ENCODE assay signal across 14 cellular contexts in genomic region chr17:78892062-78892456, GRCh38. TPM values are rescaled to one million over a fixed set of nuclear protein-coding genes. Genes with fewer than 3 reads are reported as not detected.
A peak's percentile ranks its signal among the peaks of the same experiment; 100 is the strongest.
DNase-seq lines count a peak whose midpoint lies in the region; ATAC-seq and TF ChIP-seq lines count a peak whose summit lies in the region.
"Had no signal": no experiment of that assay in that cellular context is flagged by ENCODE, and none has a peak within 500 bp of the region (broad histone marks: within the 10 kb centered on the region; RNA-seq: fewer than 3 reads in every experiment).

No MANE protein-coding gene starts in this region.

- ATAC-seq in WTC11 (no peak), memory B cell (ENCODE audit: low read depth) (no peak), left lobe of liver (no peak), HG03108 (IDR thresholded peaks at IDR 0.05; ENCODE audit: unreplicated experiment) (no peak)

- H3K9me3 Mint-ChIP-seq in IgD-negative memory B cell (no peaks in the 10 kb centered on the region), WTC11 (no peaks in the 10 kb centered on the region), memory B cell (no peaks in the 10 kb centered on the region)
- H3K9me3 Mint-ChIP-seq: CD8-positive, alpha-beta memory T cell; nephron had no signal

- H3K27ac Mint-ChIP-seq in IgD-negative memory B cell = peak overlapping the region; percentile 49 to 88 (median 50)
- peak overlapping the region; percentile 40 for H3K27ac Mint-ChIP-seq in WTC11
- peak overlapping the region; percentile 97 for H3K27ac Mint-ChIP-seq in memory B cell

- H3K27me3 Mint-ChIP-seq in IgD-negative memory B cell (peaks cover 7% of the 10 kb centered on the region), WTC11 (ENCODE audit: low read depth) (no peaks in the 10 kb centered on the region), memory B cell (no peaks in the 10 kb centered on the region)

- no peak for TF ChIP-seq CTCF in WTC11 (IDR thresholded peaks at IDR 0.05)

- CTCF ChIA-PET in WTC11 (lab: Charles Lee) = no interaction called here

- peak overlapping the region in 2 of 4 donors; percentile 57 to 80 for H3K4me3 Mint-ChIP-seq in IgD-negative memory B cell
- H3K4me3 Mint-ChIP-seq in WTC11 = no peak overlapping the region
- peak overlapping the region; percentile 63 for H3K4me3 Mint-ChIP-seq in memory B cell
- H3K4me3 Mint-ChIP-seq: nephron had no signal

- POLR2A ChIA-PET in WTC11 (lab: Charles Lee) = interaction anchor here (0.6 kb wide), 1 partner anchor 47 kb away, joined by 11 read pairs; no protein-coding TSS in a partner anchor

- H3K36me3 Mint-ChIP-seq in IgD-negative memory B cell (peaks cover 5% of the 10 kb centered on the region), WTC11 (no peaks in the 10 kb centered on the region), memory B cell (peaks cover 9% of the 10 kb centered on the region)
- H3K36me3 Mint-ChIP-seq: CD8-positive, alpha-beta memory T cell had no signal

- no peak for DNase-seq in WTC11 (ENCODE audit: low spot score)
- no peak for DNase-seq in memory B cell (ENCODE audit: low spot score in 2 of 2)
- no peak for DNase-seq in NCI-H2081 (lab: John Stamatoyannopoulos, UW)
- no peak for DNase-seq in left lobe of liver (ENCODE audit: low spot score)
- DNase-seq: activated CD8-positive, alpha-beta memory T cell treated with anti-CD3 and anti-CD28 coated beads, Interleukin-2, amount 50 U/mL, for 48 hours; activated naive CD4-positive, alpha-beta T cell treated with anti-CD3 and anti-CD28 coated beads, Interleukin-2, amount 50 U/mL, for 16 hours; CD8-positive, alpha-beta memory T cell; effector CD8-positive, alpha-beta T cell had no signal

- peaks cover 36 to 46% (median 39%) of the 10 kb centered on the region in 3 donors for H3K4me1 Mint-ChIP-seq in IgD-negative memory B cell
- no peaks in the 10 kb centered on the region for H3K4me1 Mint-ChIP-seq in WTC11
- peaks cover 42% of the 10 kb centered on the region for H3K4me1 Mint-ChIP-seq in memory B cell

- peak overlapping the region; percentile 94 for H3K27ac ChIP-seq in temporal lobe (ENCODE audit: low read depth, low read length)
- H3K27ac ChIP-seq: VCaP had no signal

TF ChIP-seq in WTC11, 78 proteins besides CTCF, POLR2A, EP300 and RAD21:
- no peak for TF ChIP-seq FOXK1 (CRISPR knock-in tag; IDR thresholded peaks at IDR 0.05)
- no peak for TF ChIP-seq CREB1 (CRISPR knock-in tag; IDR thresholded peaks at IDR 0.05)
- TF ChIP-seq, protein P1, sequence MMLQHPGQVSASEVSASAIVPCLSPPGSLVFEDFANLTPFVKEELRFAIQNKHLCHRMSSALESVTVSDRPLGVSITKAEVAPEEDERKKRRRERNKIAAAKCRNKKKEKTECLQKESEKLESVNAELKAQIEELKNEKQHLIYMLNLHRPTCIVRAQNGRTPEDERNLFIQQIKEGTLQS (CRISPR knock-in tag; conservative IDR thresholded peaks at IDR 0.05) = no peak
- no peak for TF ChIP-seq ESRRA (CRISPR knock-in tag; IDR thresholded peaks at IDR 0.05; ENCODE audit: borderline replicate concordance)
- TF ChIP-seq, protein P2, sequence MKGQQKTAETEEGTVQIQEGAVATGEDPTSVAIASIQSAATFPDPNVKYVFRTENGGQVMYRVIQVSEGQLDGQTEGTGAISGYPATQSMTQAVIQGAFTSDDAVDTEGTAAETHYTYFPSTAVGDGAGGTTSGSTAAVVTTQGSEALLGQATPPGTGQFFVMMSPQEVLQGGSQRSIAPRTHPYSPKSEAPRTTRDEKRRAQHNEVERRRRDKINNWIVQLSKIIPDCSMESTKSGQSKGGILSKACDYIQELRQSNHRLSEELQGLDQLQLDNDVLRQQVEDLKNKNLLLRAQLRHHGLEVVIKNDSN (CRISPR knock-in tag; IDR thresholded peaks at IDR 0.05) = no peak
- no peak for TF ChIP-seq RORB (CRISPR knock-in tag; IDR thresholded peaks at IDR 0.05)
- no peak for TF ChIP-seq GTF2I (CRISPR knock-in tag; conservative IDR thresholded peaks at IDR 0.05)
- TF ChIP-seq, protein P3, sequence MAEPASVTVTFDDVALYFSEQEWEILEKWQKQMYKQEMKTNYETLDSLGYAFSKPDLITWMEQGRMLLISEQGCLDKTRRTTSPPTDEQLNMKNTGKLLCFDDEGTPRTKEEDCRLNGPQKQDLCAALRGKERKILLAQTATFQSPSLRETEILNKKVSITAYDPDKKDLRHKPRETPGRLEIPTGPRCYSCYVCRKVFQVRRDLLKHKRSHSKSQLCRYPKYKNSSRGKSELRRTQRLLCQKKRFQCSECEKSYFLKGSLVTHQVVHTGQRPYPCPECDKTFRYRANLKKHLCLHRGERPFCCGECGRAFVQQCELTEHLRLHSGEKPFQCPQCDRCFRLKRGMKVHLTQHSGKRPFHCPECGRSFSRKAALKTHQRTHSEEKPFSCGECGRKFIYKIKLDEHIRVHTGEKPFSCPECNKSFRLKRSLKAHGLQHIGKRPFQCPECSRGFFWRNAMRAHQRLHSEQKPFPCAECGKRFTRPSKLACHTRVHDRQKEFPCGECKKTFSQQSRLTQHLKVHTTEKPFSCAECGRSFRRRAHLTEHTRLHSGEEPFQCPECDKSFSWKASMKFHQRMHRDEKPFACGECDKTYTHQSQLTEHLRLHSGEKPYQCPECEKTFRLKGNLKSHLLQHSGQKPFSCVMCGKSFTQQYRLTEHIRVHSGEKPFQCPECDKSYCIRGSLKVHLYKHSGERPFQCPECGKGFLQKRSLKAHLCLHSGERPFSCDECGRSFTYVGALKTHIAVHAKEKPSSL (CRISPR knock-in tag; conservative IDR thresholded peaks at IDR 0.05) = no peak
- TF ChIP-seq IRF2 (CRISPR knock-in tag; IDR thresholded peaks at IDR 0.05; ENCODE audit: borderline replicate concordance, low read depth) = no peak
- TF ChIP-seq, protein P4, sequence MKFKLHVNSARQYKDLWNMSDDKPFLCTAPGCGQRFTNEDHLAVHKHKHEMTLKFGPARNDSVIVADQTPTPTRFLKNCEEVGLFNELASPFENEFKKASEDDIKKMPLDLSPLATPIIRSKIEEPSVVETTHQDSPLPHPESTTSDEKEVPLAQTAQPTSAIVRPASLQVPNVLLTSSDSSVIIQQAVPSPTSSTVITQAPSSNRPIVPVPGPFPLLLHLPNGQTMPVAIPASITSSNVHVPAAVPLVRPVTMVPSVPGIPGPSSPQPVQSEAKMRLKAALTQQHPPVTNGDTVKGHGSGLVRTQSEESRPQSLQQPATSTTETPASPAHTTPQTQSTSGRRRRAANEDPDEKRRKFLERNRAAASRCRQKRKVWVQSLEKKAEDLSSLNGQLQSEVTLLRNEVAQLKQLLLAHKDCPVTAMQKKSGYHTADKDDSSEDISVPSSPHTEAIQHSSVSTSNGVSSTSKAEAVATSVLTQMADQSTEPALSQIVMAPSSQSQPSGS (CRISPR knock-in tag; IDR thresholded peaks at IDR 0.05; ENCODE audit: borderline replicate concordance, low read depth) = no peak
- no peak for TF ChIP-seq NFATC4 (CRISPR knock-in tag; IDR thresholded peaks at IDR 0.05)
- no peak for TF ChIP-seq E2F4 (CRISPR knock-in tag; IDR thresholded peaks at IDR 0.05; ENCODE audit: borderline replicate concordance, low read depth)
- TF ChIP-seq NFE2L1 (CRISPR knock-in tag; IDR thresholded peaks at IDR 0.05) = no peak
- TF ChIP-seq PREB (CRISPR knock-in tag; IDR thresholded peaks at IDR 0.05; ENCODE audit: borderline replicate concordance) = no peak

RNA-seq across cellular contexts. Expression of gene CEP295NL, which starts 10.9 kb away (rescaled TPM):
- polyA plus RNA-seq in IgD-negative memory B cell = 1.6 TPM
- total RNA-seq in WTC11 (2021) = 0.61 to 0.89 TPM (median 0.89 TPM) in 3 replicates
- total RNA-seq in temporal lobe = 1.7 TPM
- total RNA-seq in left lobe of liver = 0.33 TPM
- total RNA-seq: CD8-positive, alpha-beta memory T cell had no signal
- polyA plus RNA-seq: CD8-positive, alpha-beta memory T cell; liver had no signal

RNA-seq across cellular contexts. Expression of gene TIMP2, which starts 33.1 kb away (rescaled TPM):
- 0.34 TPM for polyA plus RNA-seq in IgD-negative memory B cell
- total RNA-seq in WTC11 (2021) (36.9 to 39.3 TPM (median 37.1 TPM) in 3 replicates), temporal lobe (70.6 TPM), left lobe of liver (26.4 TPM)

RNA-seq across cellular contexts. Expression of gene USP36, which starts 51.4 kb away (rescaled TPM):
- polyA plus RNA-seq in IgD-negative memory B cell = 28.8 TPM
- total RNA-seq in WTC11 (2021) (62.0 to 74.0 TPM (median 65.8 TPM) in 3 replicates), temporal lobe (17.9 TPM), left lobe of liver (21.8 TPM)

Comparison
In these comparisons a context has a peak if more than half of its experiments do, and no peak if none do; other contexts are left out.
1. H3K27ac Mint-ChIP-seq: peak in every context shown above with its lines; median percentile 97 in memory B cell; 50 in IgD-negative memory B cell; 40 in WTC11.